8 cellular contexts compared by ENCODE assay signal in genomic region chr11:125112235-125112604, GRCh38. TPM values are rescaled to one million over a fixed set of nuclear protein-coding genes. Genes with fewer than 3 reads are reported as not detected.
DNase-seq lines count a peak whose midpoint lies in the region; ATAC-seq, FAIRE-seq and TF ChIP-seq lines count a peak whose summit lies in the region.

No MANE protein-coding gene starts in this region.

- WGBS in heart right ventricle, 2 donors: 79 to 83% methylated on average over 8 of the region's 8 CpGs
- 84% methylated on average over 7 of the region's 8 CpGs for WGBS in K562 (ENCODE audit: insufficient coverage, low coverage, missing lambda C conversion rate)
- 88% methylated on average over 8 of the region's 8 CpGs for WGBS in mesenchymal stem cell

- no peak overlapping the region for H3K23ac ChIP-seq in mesenchymal stem cell (ENCODE audit: low read length in 2 of 2)

- peak overlapping the region in 1 of 2 experiments; percentile 63 for H3K4ac ChIP-seq in mesenchymal stem cell (ENCODE audit: low read depth in 1 of 2, low read length in 2 of 2)

- H2BK15ac ChIP-seq in mesenchymal stem cell (ENCODE audit: low read depth, poor library complexity, severe bottlenecking): no peak overlapping the region

- no peak for TF ChIP-seq EP300 in K562 (IDR thresholded peaks at IDR 0.05; ENCODE audit: low read length)

- H3K27ac ChIP-seq in heart right ventricle (peak overlapping the region in 5 of 10 donors; percentile 8 to 52 (median 25)), K562 (ENCODE audit: extremely low read depth, low read depth, low read length) (no peak overlapping the region), mesenchymal stem cell (ENCODE audit: low read length, poor library complexity, severe bottlenecking) (no peak overlapping the region), uterus (peak overlapping the region; percentile 69 to 78)

- peaks cover 10% of the 10 kb centered on the region; the same call in 2 of the 3 replicates for H3K79me2 ChIP-seq in K562 (ENCODE audit: control insufficient read depth, insufficient read depth, low read length)

- FAIRE-seq in K562 (lab: Jason Lieb, UNC): no peak

- H3K9me3 ChIP-seq in heart right ventricle (no peaks in the 10 kb centered on the region), K562 (replicated peaks; ENCODE audit: control insufficient read depth, insufficient read depth, low read depth, low read length) (no peaks in the 10 kb centered on the region), mesenchymal stem cell (ENCODE audit: control insufficient read depth, low read length) (no peaks in the 10 kb centered on the region), uterus (no peaks in the 10 kb centered on the region)

- BruUV-seq in K562 (replicated peaks; lab: Mats Ljungman, UMichigan): no TSS peak

- peaks cover 0 to 15% (median 9%) of the 10 kb centered on the region in 9 donors for H3K4me1 ChIP-seq in heart right ventricle
- H3K4me1 ChIP-seq in K562 (replicated peaks in 1 of 2; ENCODE audit: control insufficient read depth in 2 of 2, insufficient read depth in 2 of 2, low read length in 2 of 2): peaks cover 0 to 6% of the 10 kb centered on the region in 2 experiments; a peak in 2 of 5 replicates
- H3K4me1 ChIP-seq in mesenchymal stem cell (ENCODE audit: control insufficient read depth, insufficient read depth, low read depth, low read length): peaks cover 2% of the 10 kb centered on the region
- H3K4me1 ChIP-seq in uterus: no peaks in the 10 kb centered on the region

- H4K91ac ChIP-seq in mesenchymal stem cell (ENCODE audit: low read length): peak overlapping the region; percentile 43

- intact Hi-C loops in heart right ventricle (cut with DNase I): loop anchor here in 1 of 10 donors (10.0 kb wide), 1 partner anchor 157 kb away; the partner anchor contains the start of gene CCDC15
- intact Hi-C loops in Right ventricle myocardium superior (cut with DNase I): loop anchor here (10.0 kb wide), 1 partner anchor 313 kb away; no protein-coding TSS in a partner anchor
- intact Hi-C loops in K562 (cut with micrococcal nuclease): no loop called here
- intact Hi-C loops in uterus (cut with DNase I; ENCODE audit: low total_unique reads): no loop called here

- no peak overlapping the region for H2BK12ac ChIP-seq in mesenchymal stem cell (ENCODE audit: low read length in 2 of 2)

- in situ Hi-C loops in K562 (cut with MboI): loop anchor here (10.0 kb wide), 1 partner anchor 147 kb away; no protein-coding TSS in a partner anchor

- H4K20me1 ChIP-seq in K562 (replicated peaks; ENCODE audit: control insufficient read depth, insufficient read depth, low read length): no peaks in the 10 kb centered on the region

- TF ChIP-seq CTCF in heart right ventricle (IDR thresholded peaks at IDR 0.05): no peak
- TF ChIP-seq CTCF in K562 (IDR thresholded peaks at IDR 0.05 in 2 of 3, conservative IDR thresholded peaks at IDR 0.05 in 1 of 3; ENCODE audit: insufficient read depth in 2 of 3, low read depth in 1 of 3, low read length in 3 of 3): no peak
- TF ChIP-seq CTCF in uterus (IDR thresholded peaks at IDR 0.05): no peak

- H2AFZ ChIP-seq in K562 (ENCODE audit: low read depth, low read length) (peak overlapping the region; percentile 96), mesenchymal stem cell (ENCODE audit: low read depth, low read length) (peak overlapping the region; percentile 65)

- H3K14ac ChIP-seq in mesenchymal stem cell (ENCODE audit: low read length in 2 of 2): no peak overlapping the region

- H2BK5ac ChIP-seq in mesenchymal stem cell (ENCODE audit: low read depth, low read length, poor library complexity, severe bottlenecking): no peak overlapping the region

- H3K18ac ChIP-seq in mesenchymal stem cell (ENCODE audit: low read depth in 1 of 2, low read length in 2 of 2): peak overlapping the region; percentile 16 to 54

- peaks cover 0 to 5% (median 0%) of the 10 kb centered on the region in 9 donors for H3K36me3 ChIP-seq in heart right ventricle
- no peaks in the 10 kb centered on the region for H3K36me3 ChIP-seq in K562 (ENCODE audit: control insufficient read depth, insufficient read depth, low read length)
- no peaks in the 10 kb centered on the region for H3K36me3 ChIP-seq in mesenchymal stem cell (ENCODE audit: control insufficient read depth in 1 of 2, insufficient read depth in 2 of 2, low read depth in 1 of 2, low read length in 2 of 2)
- H3K36me3 ChIP-seq in uterus: no peaks in the 10 kb centered on the region

- CTCF ChIA-PET in K562 (lab: Yijun Ruan, JAX; ENCODE audit: low intra/inter-chr PET ratio): no interaction called here

- no peak for TF ChIP-seq RAD21 in K562 (CRISPR knock-in tag; conservative IDR thresholded peaks at IDR 0.05 in 1 of 2, IDR thresholded peaks at IDR 0.05 in 1 of 2)

- ATAC-seq in heart right ventricle (no peak), Right ventricle myocardium superior (ENCODE audit: poor library complexity) (no peak), K562 (no peak)

- H2AK5ac ChIP-seq in mesenchymal stem cell (ENCODE audit: low read length, severe bottlenecking): no peak overlapping the region

- H3K79me1 ChIP-seq in mesenchymal stem cell (replicated peaks; ENCODE audit: low read length, poor library complexity, severe bottlenecking): peaks cover 6% of the 10 kb centered on the region

- no peak overlapping the region for H2BK120ac ChIP-seq in mesenchymal stem cell (ENCODE audit: low read depth, low read length)

- DNase-seq in heart right ventricle (no peak), Right ventricle myocardium superior (no peak), K562 (ENCODE audit: extremely low read depth in 1 of 4, low spot score in 3 of 4) (no peak), mesenchymal stem cell (no peak), uterus (no peak), NCI-H446 (lab: John Stamatoyannopoulos, UW) (no peak), erythroblast (lab: John Stamatoyannopoulos, UW) (no peak)
- DNase-seq in NK-92 treated with Interleukin-12 subunit alpha and Interleukin-12 subunit beta, amount 100 ng/mL, for 24 hours (lab: John Stamatoyannopoulos, UW): no peak

- no peak overlapping the region for H3K9ac ChIP-seq in K562 (ENCODE audit: insufficient read depth in 1 of 2, low read depth in 2 of 2, low read length in 2 of 2)
- peak overlapping the region; percentile 81 for H3K9ac ChIP-seq in mesenchymal stem cell (ENCODE audit: low read length)

- H3K9me1 ChIP-seq in K562 (ENCODE audit: control insufficient read depth, insufficient read depth, low read length): no peaks in the 10 kb centered on the region

- H4K8ac ChIP-seq in mesenchymal stem cell (ENCODE audit: low read length): peak overlapping the region; percentile 95

- POLR2A ChIA-PET in K562 (lab: Yijun Ruan, JAX): interaction anchor here (1.6 to 1.7 kb wide), 2 partner anchors 10 to 12 kb away, joined by 4 to 5 read pairs; no protein-coding TSS in a partner anchor

- H3K27me3 ChIP-seq in heart right ventricle: peaks cover 0 to 10% (median 0%) of the 10 kb centered on the region in 7 donors
- peaks cover 0 to 2% of the 10 kb centered on the region in 2 experiments; a peak in 1 of 5 replicates for H3K27me3 ChIP-seq in K562 (ENCODE audit: control insufficient read depth in 2 of 2, insufficient read depth in 2 of 2, low read length in 2 of 2)
- no peaks in the 10 kb centered on the region for H3K27me3 ChIP-seq in mesenchymal stem cell (ENCODE audit: control insufficient read depth in 1 of 2, insufficient read depth in 1 of 2, low read length in 2 of 2)
- no peaks in the 10 kb centered on the region for H3K27me3 ChIP-seq in uterus

- H3K4me3 ChIP-seq in heart right ventricle: peak overlapping the region in 9 of 10 donors; percentile 14 to 93 (median 73)
- peak overlapping the region; percentile 73; the same call in 1 of the 2 replicates for H3K4me3 ChIP-seq in K562
- H3K4me3 ChIP-seq in mesenchymal stem cell (ENCODE audit: insufficient read depth in 1 of 2, low read depth in 1 of 2, low read length in 2 of 2): peak overlapping the region in 1 of 2 experiments; percentile 90
- H3K4me3 ChIP-seq in uterus: peak overlapping the region; percentile 13 to 36

- TF ChIP-seq POLR2A in K562 (conservative IDR thresholded peaks at IDR 0.05) (no peak), uterus (IDR thresholded peaks at IDR 0.05) (no peak), erythroblast (IDR thresholded peaks at IDR 0.05; ENCODE audit: low read length) (no peak)

- H3K4me2 ChIP-seq in K562 (ENCODE audit: insufficient read depth, low read length) (peak overlapping the region; percentile 95), mesenchymal stem cell (ENCODE audit: low read length, poor library complexity, severe bottlenecking) (peak overlapping the region; percentile 51)

RNA-seq across cellular contexts. Expression of gene TMEM218, which starts 0.8 kb away (rescaled TPM):
- total RNA-seq in heart right ventricle (1 to 10 TPM; 4.5 to 7.8 (median 6.7) TPM), Right ventricle myocardium superior (6.7 TPM), K562 (2014; rRNA removed) (13.4 and 19.4 TPM in 2 replicates), K562 (2014; rRNA removed; fragmentation: Illumina TruSeq; extraction: Trizol) (26.9 and 28.7 TPM in 2 replicates), K562 (2015; rRNA removed; fragmentation: Illumina TruSeq; extraction: Trizol) (21.7 and 25.4 TPM in 2 replicates), K562 (2021) (15.9 and 17.2 TPM in 2 replicates), uterus (10 to 100 TPM in 2 of 4 donors, 1 to 10 TPM in 2; 3.2 to 45.9 (median 12.0) TPM)
- polyA plus RNA-seq in heart right ventricle (10 to 100 TPM in 1 of 2 donors, 1 to 10 TPM in 1; 7.6 to 17.1 TPM), K562 (2011; rRNA removed) (17.5 and 32.2 TPM in 2 replicates), K562 (2014; fragmentation: Illumina TruSeq; extraction: Trizol) (25.4 and 30.5 TPM in 2 replicates), K562 (2014; fragmentation: Nextera tagmentation; extraction: Ambion mirVana) (10 to 100 TPM; 24.8 to 25.1 TPM), K562 (2014; rRNA removed) (24.7 and 26.6 TPM in 2 replicates)
- 14.9 and 15.6 TPM in 2 replicates for total RNA-seq in K562 (2011; cell fraction: chromatin; rRNA removed; ENCODE audit: low replicate concordance)
- total RNA-seq in K562 (2011; cell fraction: nucleolus; rRNA removed): 11.4 and 16.0 TPM in 2 replicates
- total RNA-seq in K562 (2011; cell fraction: nucleoplasm; rRNA removed): 20.0 and 24.9 TPM in 2 replicates
- polyA plus RNA-seq in K562 (2011; cell fraction: cytosol; rRNA removed): 17.6 and 22.3 TPM in 2 replicates
- polyA plus RNA-seq in K562 (2011; cell fraction: nucleus; rRNA removed): 36.4 and 50.8 TPM in 2 replicates
- polyA plus RNA-seq in K562 (2012): 23.1 and 29.3 TPM in 2 replicates
- polyA minus RNA-seq in K562 (2011; rRNA and poly(A)+ RNA removed): 8.5 and 11.0 TPM in 2 replicates
- polyA minus RNA-seq in K562 (2011; cell fraction: cytosol; rRNA and poly(A)+ RNA removed): 4.2 and 6.5 TPM in 2 replicates
- polyA minus RNA-seq in K562 (2011; cell fraction: nucleus; rRNA and poly(A)+ RNA removed): 11.8 and 13.7 TPM in 2 replicates
- 19.4 TPM for polyA plus RNA-seq in mesenchymal stem cell (2013, experiment 1 of 2)
- polyA plus RNA-seq in mesenchymal stem cell (2013, experiment 2 of 2): 18.8 TPM

RNA-seq across cellular contexts. Expression of gene SLC37A2, which starts 49.1 kb away (rescaled TPM):
- total RNA-seq in heart right ventricle (10 to 100 TPM in 1 of 10 donors, 1 to 10 TPM in 7, under 1 TPM in 2; 0.74 to 10.5 (median 1.7) TPM), Right ventricle myocardium superior (3.8 TPM), K562 (2014; rRNA removed) (0.27 and 0.57 TPM in 2 replicates), K562 (2014; rRNA removed; fragmentation: Illumina TruSeq; extraction: Trizol) (0.45 and 0.47 TPM in 2 replicates), K562 (2015; rRNA removed; fragmentation: Illumina TruSeq; extraction: Trizol) (0.53 and 0.72 TPM in 2 replicates), K562 (2021) (0.58 and 0.71 TPM in 2 replicates), uterus (1 to 10 TPM in 2 of 4 donors, under 1 TPM in 2; 0.26 to 4.1 (median 0.86) TPM)
- polyA plus RNA-seq in heart right ventricle (under 1 TPM; 0.74 to 0.88 TPM), K562 (2011; rRNA removed) (0.70 and 0.96 TPM in 2 replicates), K562 (2014; fragmentation: Illumina TruSeq; extraction: Trizol) (0.40 and 0.52 TPM in 2 replicates), K562 (2014; fragmentation: Nextera tagmentation; extraction: Ambion mirVana) (under 1 TPM; 0.01 to 0.11 TPM), K562 (2014; rRNA removed) (1.0 and 1.2 TPM in 2 replicates)
- total RNA-seq in K562 (2011; cell fraction: chromatin; rRNA removed; ENCODE audit: low replicate concordance): 2.5 and 4.6 TPM in 2 replicates
- 2.1 and 2.3 TPM in 2 replicates for total RNA-seq in K562 (2011; cell fraction: nucleolus; rRNA removed)
- total RNA-seq in K562 (2011; cell fraction: nucleoplasm; rRNA removed): 2.1 and 2.3 TPM in 2 replicates
- 0.50 and 1.1 TPM in 2 replicates for polyA plus RNA-seq in K562 (2011; cell fraction: cytosol; rRNA removed)
- 4.2 and 6.1 TPM in 2 replicates for polyA plus RNA-seq in K562 (2011; cell fraction: nucleus; rRNA removed)
- 0.62 and 1.8 TPM in 2 replicates for polyA plus RNA-seq in K562 (2012)
- polyA minus RNA-seq in K562 (2011; rRNA and poly(A)+ RNA removed): 0.42 and 1.4 TPM in 2 replicates
- polyA minus RNA-seq in K562 (2011; cell fraction: cytosol; rRNA and poly(A)+ RNA removed): not detected in 2 replicates
- polyA minus RNA-seq in K562 (2011; cell fraction: nucleus; rRNA and poly(A)+ RNA removed): 1.9 and 2.2 TPM in 2 replicates
- polyA plus RNA-seq in mesenchymal stem cell (2013, experiment 1 of 2): 1.3 TPM
- polyA plus RNA-seq in mesenchymal stem cell (2013, experiment 2 of 2): 1.7 TPM

RNA-seq across cellular contexts. Expression of gene PKNOX2, which starts 52.3 kb away (rescaled TPM):
- total RNA-seq in heart right ventricle (1 to 10 TPM; 3.1 to 5.8 (median 4.9) TPM), Right ventricle myocardium superior (5.8 TPM), K562 (2014; rRNA removed) (not detected in 2 replicates), K562 (2014; rRNA removed; fragmentation: Illumina TruSeq; extraction: Trizol) (not detected in 2 replicates), K562 (2015; rRNA removed; fragmentation: Illumina TruSeq; extraction: Trizol) (not detected in 2 replicates), K562 (2021) (not detected in 2 replicates), uterus (10 to 100 TPM in 1 of 4 donors, 1 to 10 TPM in 2, under 1 TPM in 1; 0.29 to 22.7 (median 3.3) TPM)
- polyA plus RNA-seq in heart right ventricle (1 to 10 TPM; 2.5 to 3.1 TPM), K562 (2011; rRNA removed) (not detected in 2 replicates), K562 (2014; fragmentation: Illumina TruSeq; extraction: Trizol) (not detected in 2 replicates), K562 (2014; fragmentation: Nextera tagmentation; extraction: Ambion mirVana) (not detected), K562 (2014; rRNA removed) (not detected in 2 replicates)
- not detected in 2 replicates for total RNA-seq in K562 (2011; cell fraction: chromatin; rRNA removed; ENCODE audit: low replicate concordance)
- not detected in 2 replicates for total RNA-seq in K562 (2011; cell fraction: nucleolus; rRNA removed)
- total RNA-seq in K562 (2011; cell fraction: nucleoplasm; rRNA removed): not detected in 2 replicates
- not detected in 2 replicates for polyA plus RNA-seq in K562 (2011; cell fraction: cytosol; rRNA removed)
- not detected in 2 replicates for polyA plus RNA-seq in K562 (2011; cell fraction: nucleus; rRNA removed)
- 0.01 TPM in 1 of 2 replicates, not detected in the other for polyA plus RNA-seq in K562 (2012)
- polyA minus RNA-seq in K562 (2011; rRNA and poly(A)+ RNA removed): not detected in 2 replicates
- polyA minus RNA-seq in K562 (2011; cell fraction: cytosol; rRNA and poly(A)+ RNA removed): not detected in 2 replicates
- not detected in 2 replicates for polyA minus RNA-seq in K562 (2011; cell fraction: nucleus; rRNA and poly(A)+ RNA removed)
- polyA plus RNA-seq in mesenchymal stem cell (2013, experiment 1 of 2): 3.7 TPM
- polyA plus RNA-seq in mesenchymal stem cell (2013, experiment 2 of 2): 3.4 TPM

Comparison
In these comparisons a context has a peak if more than half of its experiments do, and no peak if none do; other contexts are left out.
1. H3K27ac ChIP-seq: peak in uterus (2 of 2); none in K562 (single experiment) and mesenchymal stem cell (single experiment).